In the genomic region with DNA sequence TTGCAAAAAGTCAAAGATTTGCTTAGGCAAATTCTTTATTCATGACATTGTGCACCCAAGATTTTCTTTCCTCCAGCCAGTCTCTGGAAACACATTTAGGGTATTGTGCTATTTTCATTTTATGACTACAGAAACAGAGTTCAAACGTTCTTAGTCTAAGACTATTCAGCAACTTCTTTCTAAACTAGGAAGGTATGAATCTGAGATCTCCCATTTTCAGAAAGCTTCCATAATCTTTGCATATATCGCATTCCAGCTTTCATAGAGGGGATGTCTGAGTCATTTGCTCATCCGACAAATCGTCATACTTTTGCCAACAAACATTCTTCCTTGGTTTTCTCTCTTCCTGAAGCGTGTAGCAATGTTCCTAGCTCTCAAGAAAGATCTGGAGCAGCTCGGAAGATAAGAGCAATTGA, we compare ENCODE assay signal across 15 cellular contexts. TPM values are rescaled to one million over a fixed set of nuclear protein-coding genes. Genes with fewer than 3 reads are reported as not detected.
DNase-seq lines count a peak whose midpoint lies in the region; ATAC-seq and TF ChIP-seq lines count a peak whose summit lies in the region.
"Had no signal": no experiment of that assay in that cellular context is flagged by ENCODE, and none has a peak within 500 bp of the region (broad histone marks: within the 10 kb centered on the region; RNA-seq: fewer than 3 reads in every experiment).

No MANE protein-coding gene starts in this region.

- no peaks in the 10 kb centered on the region for H3K9me3 ChIP-seq in vagina
- H3K9me3 ChIP-seq: colonic mucosa, lower lobe of right lung, stomach had no signal

- DNase-seq in HS-27A (ENCODE audit: low read depth), result peak; percentile 82
- DNase-seq in amniotic stem cell (lab: John Stamatoyannopoulos, UW), result peak; percentile 84
- DNase-seq in hepatic stellate cell (ENCODE audit: low spot score), result peak; percentile 45
- DNase-seq in vagina (ENCODE audit: extremely low spot score in 2 of 2), result no peak
- DNase-seq in NCI-H2196 treated with DMSO at 0.1 percent for 48 hours (lab: John Stamatoyannopoulos, UW; ENCODE audit: unreplicated experiment), result no peak
- DNase-seq in activated CD4-positive, alpha-beta T cell treated with anti-CD3 and anti-CD28 coated beads for 36 hours, result no peak
- no peak for DNase-seq in OCI-M1 (lab: John Stamatoyannopoulos, UW)
- DNase-seq: activated CD4-positive, alpha-beta memory T cell treated with anti-CD3 and anti-CD28 coated beads for 36 hours; colonic mucosa; glutamatergic neuron; lower lobe of right lung; NCI-H1417 treated with DMSO at 0.1 percent for 48 hours; stimulated activated CD4-positive, alpha-beta T cell treated with anti-CD3 and anti-CD28 coated beads, Interleukin-4, amount 100 ng/mL, for 1 hour; stomach; T-cell had no signal

- no peak for TF ChIP-seq CTCF in vagina (IDR thresholded peaks at IDR 0.05)

- H3K4me3 ChIP-seq in vagina, result no peak overlapping the region
- H3K4me3 ChIP-seq: colonic mucosa, lower lobe of right lung, stomach had no signal

- no peak overlapping the region for H3K27ac Mint-ChIP-seq in activated CD4-positive, alpha-beta T cell treated with anti-CD3 and anti-CD28 coated beads for 36 hours
- H3K27ac Mint-ChIP-seq: activated CD4-positive, alpha-beta memory T cell treated with anti-CD3 and anti-CD28 coated beads for 36 hours; T-cell had no signal

- ATAC-seq in activated CD4-positive, alpha-beta T cell treated with anti-CD3 and anti-CD28 coated beads for 36 hours, result no peak
- ATAC-seq: lower lobe of right lung, T-cell had no signal

- H3K9me3 Mint-ChIP-seq in activated CD4-positive, alpha-beta T cell treated with anti-CD3 and anti-CD28 coated beads for 36 hours (ENCODE audit: low read depth), result no peaks in the 10 kb centered on the region
- H3K9me3 Mint-ChIP-seq: activated CD4-positive, alpha-beta memory T cell treated with anti-CD3 and anti-CD28 coated beads for 36 hours had no signal

- POLR2A ChIA-PET in activated CD4-positive, alpha-beta T cell treated with anti-CD3 and anti-CD28 coated beads for 36 hours (lab: Charles Lee), result no interaction called here

- no peak overlapping the region for H3K4me3 Mint-ChIP-seq in activated CD4-positive, alpha-beta T cell treated with anti-CD3 and anti-CD28 coated beads for 36 hours
- H3K4me3 Mint-ChIP-seq: activated CD4-positive, alpha-beta memory T cell treated with anti-CD3 and anti-CD28 coated beads for 36 hours had no signal

- no peaks in the 10 kb centered on the region for H3K36me3 Mint-ChIP-seq in activated CD4-positive, alpha-beta T cell treated with anti-CD3 and anti-CD28 coated beads for 36 hours (ENCODE audit: low read depth)
- H3K36me3 Mint-ChIP-seq: activated CD4-positive, alpha-beta memory T cell treated with anti-CD3 and anti-CD28 coated beads for 36 hours; T-cell had no signal

- H3K4me1 Mint-ChIP-seq in activated CD4-positive, alpha-beta T cell treated with anti-CD3 and anti-CD28 coated beads for 36 hours, result peaks cover 11% of the 10 kb centered on the region

- H3K27me3 ChIP-seq in vagina, result no peaks in the 10 kb centered on the region

- H3K36me3 ChIP-seq in vagina, result no peaks in the 10 kb centered on the region
- H3K36me3 ChIP-seq: colonic mucosa, lower lobe of right lung, stomach had no signal

- peaks cover 60% of the 10 kb centered on the region for H3K27me3 Mint-ChIP-seq in activated CD4-positive, alpha-beta T cell treated with anti-CD3 and anti-CD28 coated beads for 36 hours

- intact Hi-C loops in vagina (cut with DNase I), result loop anchor here (5.0 to 10.0 kb wide), 3 partner anchors 345 to 513 kb away; no protein-coding TSS in a partner anchor
- intact Hi-C loops in activated CD4-positive, alpha-beta T cell treated with anti-CD3 and anti-CD28 coated beads for 36 hours (cut with DNase I, micrococcal nuclease), result loop anchor here (2.0 to 10.0 kb wide), 4 partner anchors 50 to 510 kb away; no protein-coding TSS in a partner anchor

- CTCF ChIA-PET in activated CD4-positive, alpha-beta T cell treated with anti-CD3 and anti-CD28 coated beads for 36 hours (lab: Charles Lee), result interaction anchor here (0.8 kb wide), 1 partner anchor 265 kb away, joined by 3 read pairs; no protein-coding TSS in a partner anchor

- peak overlapping the region; percentile 80 for H3K27ac ChIP-seq in vagina
- H3K27ac ChIP-seq: colonic mucosa, lower lobe of right lung had no signal

- TF ChIP-seq POLR2A in vagina (IDR thresholded peaks at IDR 0.05), result no peak

- H3K4me1 ChIP-seq in vagina, result peaks cover 11% of the 10 kb centered on the region
- H3K4me1 ChIP-seq: colonic mucosa had no signal

RNA-seq across cellular contexts. Expression of a gene that starts 1.6 kb away (rescaled TPM):
- 4.4 TPM for total RNA-seq in vagina
- not detected for total RNA-seq in activated CD4-positive, alpha-beta T cell treated with anti-CD3 and anti-CD28 coated beads for 36 hours
- total RNA-seq: activated CD4-positive, alpha-beta memory T cell treated with anti-CD3 and anti-CD28 coated beads for 36 hours had no signal

Comparison
In these comparisons a context has a peak if more than half of its experiments do, and no peak if none do; other contexts are left out.
1. DNase-seq: peak in HS-27A (single experiment), amniotic stem cell (single experiment) and hepatic stellate cell (single experiment); none in vagina (0 of 2), NCI-H2196 treated with DMSO at 0.1 percent for 48 hours (single experiment), activated CD4-positive, alpha-beta T cell treated with anti-CD3 and anti-CD28 coated beads for 36 hours (single experiment) and OCI-M1 (single experiment).